In the genomic region with DNA sequence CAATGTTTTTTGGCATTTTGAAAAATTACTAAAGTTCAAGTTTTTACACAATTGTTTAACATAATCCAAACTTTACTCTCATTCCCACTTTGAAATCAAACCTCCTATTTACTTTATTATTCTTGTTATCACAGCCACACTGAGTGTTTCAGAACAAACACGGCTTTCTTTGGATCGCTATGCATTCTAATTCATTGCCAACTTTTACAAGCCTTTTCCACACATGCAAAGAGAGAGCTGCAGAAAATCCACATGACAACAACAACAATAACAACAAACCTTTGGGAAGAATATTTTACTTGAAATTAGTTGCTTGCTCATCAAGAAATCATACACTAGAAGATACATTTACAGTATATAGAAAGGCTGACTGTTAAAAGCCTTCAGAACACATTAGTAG, we compare ENCODE assay signal across 18 cellular contexts. TPM values are rescaled to one million over a fixed set of nuclear protein-coding genes. Genes with fewer than 3 reads are reported as not detected.
DNase-seq lines count a peak whose midpoint lies in the region; ATAC-seq and TF ChIP-seq lines count a peak whose summit lies in the region.
"Had no signal": no experiment of that assay in that cellular context is flagged by ENCODE, and none has a peak within 500 bp of the region (broad histone marks: within the 10 kb centered on the region; RNA-seq: fewer than 3 reads in every experiment).

No MANE protein-coding gene starts in this region.

- H3K9ac ChIP-seq in mammary epithelial cell (ENCODE audit: insufficient read depth, low read length), result no peak overlapping the region

- peaks cover under 1% of the 10 kb centered on the region for H3K27me3 ChIP-seq in mammary epithelial cell (ENCODE audit: insufficient read depth, low read length)
- no peaks in the 10 kb centered on the region for H3K27me3 ChIP-seq in CD8-positive, alpha-beta memory T cell (ENCODE audit: insufficient read depth, low read length, poor library complexity, severe bottlenecking)
- H3K27me3 ChIP-seq: SJCRH30, stomach had no signal

- no peaks in the 10 kb centered on the region for H3K9me3 Mint-ChIP-seq in brain
- no peaks in the 10 kb centered on the region for H3K9me3 Mint-ChIP-seq in natural killer cell
- H3K9me3 Mint-ChIP-seq in CD8-positive, alpha-beta memory T cell, result no peaks in the 10 kb centered on the region
- H3K9me3 Mint-ChIP-seq: nephron progenitor cell; T-helper 2 cell treated with Interferon-gamma antibody and Interleukin-4, amounts not matched to agents 5 μg/mL and 100 μg/mL, for 36 hours had no signal

- no peaks in the 10 kb centered on the region for H3K4me1 ChIP-seq in mammary epithelial cell (ENCODE audit: insufficient read depth, low read length)
- H3K4me1 ChIP-seq in CD8-positive, alpha-beta memory T cell (ENCODE audit: insufficient read depth, low read length), result no peaks in the 10 kb centered on the region
- H3K4me1 ChIP-seq: SJCRH30 had no signal

- 100% methylated on average over 2 of the region's 2 CpGs for WGBS in mammary epithelial cell (ENCODE audit: low coverage, missing lambda C conversion rate)

- H3K4me2 ChIP-seq in mammary epithelial cell (ENCODE audit: insufficient read depth, low read depth, low read length), result no peak overlapping the region

- TF ChIP-seq CTCF in HFF-Myc (IDR thresholded peaks at IDR 0.05; ENCODE audit: low read depth, low read length, missing control alignments) (no peak), brain (conservative IDR thresholded peaks at IDR 0.05) (no peak), natural killer cell (IDR thresholded peaks at IDR 0.05) (no peak), mammary epithelial cell (conservative IDR thresholded peaks at IDR 0.05 in 1 of 2, IDR thresholded peaks at IDR 0.05 in 1 of 2; ENCODE audit: extremely low read depth in 1 of 2, insufficient read depth in 1 of 2, low read depth in 1 of 2, low read length in 2 of 2) (no peak)

- POLR2A ChIA-PET in CD8-positive, alpha-beta memory T cell (lab: Charles Lee), result no interaction called here

- DNase-seq in HFF-Myc (ENCODE audit: extremely low read depth, low read depth) (no peak), pons (ENCODE audit: low spot score) (peak; percentile 64), natural killer cell (no peak), mammary epithelial cell (no peak)
- no peak for DNase-seq in CD8-positive, alpha-beta memory T cell
- DNase-seq: activated effector memory CD4-positive, alpha-beta T cell treated with anti-CD3 and anti-CD28 coated beads, Interleukin-2, amount 50 U/mL, for 16 hours; NCI-H1694 treated with DMSO at 0.1 percent for 48 hours; SJCRH30; stimulated activated CD4-positive, alpha-beta T cell treated with anti-CD3 and anti-CD28 coated beads, Interleukin-15, amount 100 ng/mL, for 24 hours; stomach had no signal

- CTCF ChIA-PET in mammary epithelial cell (lab: Charles Lee; ENCODE audit: low non-redundant PET), result no interaction called here
- CTCF ChIA-PET in CD8-positive, alpha-beta memory T cell (lab: Charles Lee), result no interaction called here

- ATAC-seq in GM19328 (IDR thresholded peaks at IDR 0.05; ENCODE audit: unreplicated experiment), result no peak
- no peak for ATAC-seq in natural killer cell
- ATAC-seq: activated CD4-positive, CD25-positive, alpha-beta regulatory T cell treated with anti-CD3 and anti-CD28 coated beads, Interleukin-2, amount 50 U/mL, for 24 hours; left lobe of liver had no signal

- no peak overlapping the region for H2AFZ ChIP-seq in mammary epithelial cell (ENCODE audit: low read depth, low read length)

- H3K4me3 ChIP-seq in HFF-Myc (replicated peaks; ENCODE audit: low read depth, low read length) (peak overlapping the region; percentile 14; the same call in 1 of the 2 replicates), iPS-11a (ENCODE audit: low read depth, low read length) (peak overlapping the region; percentile 25), mammary epithelial cell (replicated peaks in 1 of 3; ENCODE audit: insufficient read depth in 1 of 3, low read depth in 2 of 3, low read length in 3 of 3) (no peak overlapping the region)
- H3K4me3 ChIP-seq in CD8-positive, alpha-beta memory T cell (ENCODE audit: low read length), result no peak overlapping the region
- H3K4me3 ChIP-seq: SJCRH30, stomach had no signal

- H4K20me1 ChIP-seq in mammary epithelial cell (ENCODE audit: insufficient read depth, low read length), result no peaks in the 10 kb centered on the region

- H3K4me1 Mint-ChIP-seq in brain (peaks cover 46% of the 10 kb centered on the region), natural killer cell (no peaks in the 10 kb centered on the region)
- no peaks in the 10 kb centered on the region for H3K4me1 Mint-ChIP-seq in CD8-positive, alpha-beta memory T cell

- intact Hi-C loops in natural killer cell (cut with micrococcal nuclease), result no loop called here
- intact Hi-C loops in mammary epithelial cell (cut with micrococcal nuclease), result no loop called here

- no peaks in the 10 kb centered on the region for H3K36me3 ChIP-seq in mammary epithelial cell (ENCODE audit: insufficient read depth, low read length)
- H3K36me3 ChIP-seq in CD8-positive, alpha-beta memory T cell (ENCODE audit: insufficient read depth, low read length), result no peaks in the 10 kb centered on the region
- H3K36me3 ChIP-seq: SJCRH30, stomach had no signal

- H3K4me3 Mint-ChIP-seq in brain, result peak overlapping the region; percentile 20 to 79 (median 72)
- H3K4me3 Mint-ChIP-seq in natural killer cell, result no peak overlapping the region
- H3K4me3 Mint-ChIP-seq in CD8-positive, alpha-beta memory T cell, result no peak overlapping the region
- H3K4me3 Mint-ChIP-seq: nephron progenitor cell; T-helper 2 cell treated with Interferon-gamma antibody and Interleukin-4, amounts not matched to agents 5 μg/mL and 100 μg/mL, for 36 hours had no signal

- no peaks in the 10 kb centered on the region for H3K79me2 ChIP-seq in mammary epithelial cell (ENCODE audit: insufficient read depth, low read length)

- no peak overlapping the region for H3K27ac ChIP-seq in mammary epithelial cell (ENCODE audit: insufficient read depth, low read depth, low read length)
- H3K27ac ChIP-seq in CD8-positive, alpha-beta memory T cell (ENCODE audit: low read depth, low read length), result no peak overlapping the region
- H3K27ac ChIP-seq: epithelial cell of prostate, SJCRH30 had no signal

- dilution Hi-C loops in mammary epithelial cell (cut with HindIII; ENCODE audit: low sequenced_read_pairs), result loop anchor here (25.0 kb wide), 1 partner anchor 178 kb away; no protein-coding TSS in a partner anchor

- no peaks in the 10 kb centered on the region for H3K27me3 Mint-ChIP-seq in brain
- H3K27me3 Mint-ChIP-seq in natural killer cell (ENCODE audit: low read depth in 2 of 2), result peaks cover 16 to 50% of the 10 kb centered on the region in 2 donors
- H3K27me3 Mint-ChIP-seq in CD8-positive, alpha-beta memory T cell, result peaks cover 20 to 27% of the 10 kb centered on the region in 2 donors

- H3K9me3 ChIP-seq in mammary epithelial cell (replicated peaks; ENCODE audit: insufficient read depth, low read length), result no peaks in the 10 kb centered on the region
- no peaks in the 10 kb centered on the region for H3K9me3 ChIP-seq in CD8-positive, alpha-beta memory T cell (ENCODE audit: low read length)
- H3K9me3 ChIP-seq: SJCRH30, stomach had no signal

- H3K27ac Mint-ChIP-seq in brain (peak overlapping the region in 4 of 5 experiments; percentile 67 to 80 (median 69)), natural killer cell (no peak overlapping the region)
- no peak overlapping the region for H3K27ac Mint-ChIP-seq in CD8-positive, alpha-beta memory T cell
- H3K27ac Mint-ChIP-seq: nephron progenitor cell; T-helper 2 cell treated with Interferon-gamma antibody and Interleukin-4, amounts not matched to agents 5 μg/mL and 100 μg/mL, for 36 hours had no signal

- in situ Hi-C loops in mammary epithelial cell (cut with MboI; ENCODE audit: low sequenced_read_pairs in 2 of 2), result no loop called here

- H3K36me3 Mint-ChIP-seq in brain, result no peaks in the 10 kb centered on the region
- H3K36me3 Mint-ChIP-seq in natural killer cell, result no peaks in the 10 kb centered on the region
- H3K36me3 Mint-ChIP-seq in CD8-positive, alpha-beta memory T cell, result no peaks in the 10 kb centered on the region

- no TSS peak for BruUV-seq in mammary epithelial cell (replicated peaks; lab: Mats Ljungman, UMichigan)

RNA-seq across cellular contexts. Expression of a gene that starts 49.2 kb away (rescaled TPM):
- polyA plus RNA-seq in brain (ENCODE audit: insufficient read depth, low read depth, low replicate concordance) (56.7 TPM), mammary epithelial cell (17.2 TPM)
- total RNA-seq in natural killer cell (10 to 100 TPM; 43.8 to 72.0 (median 60.7) TPM), mammary epithelial cell (100 to 1,000 TPM in 1 of 2 donors, 10 to 100 TPM in 1; 73.1 to 127 TPM)
- 23.3 TPM for polyA minus RNA-seq in mammary epithelial cell
- 10 to 100 TPM; 54.8 to 61.8 TPM for total RNA-seq in CD8-positive, alpha-beta memory T cell
- polyA plus RNA-seq in CD8-positive, alpha-beta memory T cell, result 56.3 TPM

Comparison
In these comparisons a context has a peak if more than half of its experiments do, and no peak if none do; other contexts are left out.
1. H3K4me3 ChIP-seq: peak in HFF-Myc (single experiment) and iPS-11a (single experiment); none in mammary epithelial cell (0 of 3) and CD8-positive, alpha-beta memory T cell (single experiment).
2. H3K27ac Mint-ChIP-seq: peak in brain (4 of 5); none in natural killer cell (0 of 2) and CD8-positive, alpha-beta memory T cell (0 of 8).
3. H3K4me3 Mint-ChIP-seq: peak in brain (5 of 5); none in natural killer cell (single experiment) and CD8-positive, alpha-beta memory T cell (0 of 7).